Comparison of ENCODE assay signal across 20 cellular contexts in genomic region chr4:19982556-19982955, GRCh38.
DNase-seq lines count a peak whose midpoint lies in the region; ATAC-seq and TF ChIP-seq lines count a peak whose summit lies in the region.
"Had no signal": no experiment of that assay in that cellular context is flagged by ENCODE, and none has a peak within 500 bp of the region (broad histone marks: within the 10 kb centered on the region; RNA-seq: fewer than 3 reads in every experiment).

No MANE protein-coding gene starts in this region.

- no peaks in the 10 kb centered on the region for H4K20me1 ChIP-seq in PC-3 (ENCODE audit: low read length)

- no peak overlapping the region for H3K4me3 Mint-ChIP-seq in WTC11
- H3K4me3 Mint-ChIP-seq: T-helper 17 cell had no signal

- H3K36me3 ChIP-seq in PC-3 (ENCODE audit: low read depth, low read length) (no peaks in the 10 kb centered on the region), mucosa of descending colon (ENCODE audit: low read depth) (no peaks in the 10 kb centered on the region)
- H3K36me3 ChIP-seq: ovary had no signal

- H3K36me3 Mint-ChIP-seq in WTC11 = peaks cover 16% of the 10 kb centered on the region

- H3K27ac ChIP-seq in PC-3 (ENCODE audit: low read length) = peak overlapping the region; percentile 51
- H3K27ac ChIP-seq: hepatocyte, KMS-11, ovary had no signal

- H3K9me3 ChIP-seq in PC-3 (ENCODE audit: low read length) (no peaks in the 10 kb centered on the region), mucosa of descending colon (peaks cover 14% of the 10 kb centered on the region)
- H3K9me3 ChIP-seq: ovary had no signal

- H3K27me3 Mint-ChIP-seq in WTC11 (ENCODE audit: low read depth) = peaks cover 4% of the 10 kb centered on the region; the same call in 1 of the 2 replicates
- H3K27me3 Mint-ChIP-seq: T-helper 17 cell had no signal

- no peak overlapping the region for H3K27ac Mint-ChIP-seq in WTC11
- H3K27ac Mint-ChIP-seq: T-helper 17 cell had no signal

- BruUV-seq in PC-3 (replicated peaks; lab: Mats Ljungman, UMichigan) = no TSS peak

- peak overlapping the region; percentile 14; the same call in 1 of the 2 replicates for H3K4me2 ChIP-seq in PC-3 (ENCODE audit: low read length)
- H3K4me2 ChIP-seq: hepatocyte, KMS-11 had no signal

- no peaks in the 10 kb centered on the region for H3K79me2 ChIP-seq in PC-3 (ENCODE audit: low read length)
- H3K79me2 ChIP-seq: hepatocyte had no signal

- intact Hi-C loops in PC-3 (cut with micrococcal nuclease) (no loop called here), mucosa of descending colon (cut with DNase I, micrococcal nuclease) (no loop called here)

- no peak overlapping the region for H2AFZ ChIP-seq in PC-3 (ENCODE audit: low read length)
- H2AFZ ChIP-seq: hepatocyte had no signal

- H3K4me3 ChIP-seq in PC-3 (ENCODE audit: low read length) = no peak overlapping the region
- no peak overlapping the region for H3K4me3 ChIP-seq in epithelial cell of esophagus (ENCODE audit: low read length)
- H3K4me3 ChIP-seq in mucosa of descending colon = no peak overlapping the region
- H3K4me3 ChIP-seq: hepatocyte, ovary had no signal

- TF ChIP-seq CTCF in PC-3 (conservative IDR thresholded peaks at IDR 0.05; ENCODE audit: low read depth, low read length) (no peak), epithelial cell of esophagus (IDR thresholded peaks at IDR 0.05; ENCODE audit: insufficient read depth, low read depth, low read length, missing control alignments) (no peak), mucosa of descending colon (IDR thresholded peaks at IDR 0.05) (no peak), WTC11 (IDR thresholded peaks at IDR 0.05) (no peak)

- no peaks in the 10 kb centered on the region for H3K4me1 Mint-ChIP-seq in WTC11
- H3K4me1 Mint-ChIP-seq: T-helper 17 cell had no signal

- DNase-seq in EL = peak; percentile 88
- DNase-seq in PC-3 = peak; percentile 21
- DNase-seq in epithelial cell of esophagus (ENCODE audit: low read depth) = peak; percentile 46
- DNase-seq in pulmonary artery endothelial cell (ENCODE audit: low read depth, low spot score) = peak; percentile 39
- no peak for DNase-seq in mucosa of descending colon
- no peak for DNase-seq in WTC11 (ENCODE audit: low spot score)
- DNase-seq: activated CD8-positive, alpha-beta memory T cell treated with anti-CD3 and anti-CD28 coated beads, Interleukin-2, amount 50 U/mL, for 48 hours; activated naive CD4-positive, alpha-beta T cell treated with anti-CD3 and anti-CD28 coated beads, Interleukin-2, amount 50 U/mL, for 16 hours; central memory CD4-positive, alpha-beta T cell; NCI-H1436; NCI-H510A treated with DMSO at 0.1 percent for 48 hours; ovary; stimulated activated naive CD8-positive, alpha-beta T cell treated with anti-CD3 and anti-CD28 coated beads, Interleukin-15, Interleukin-2, amounts not matched to agents 100 U/mL and 50 U/mL, for 24 hours; T-helper 17 cell had no signal

- POLR2A ChIA-PET in PC-3 (lab: Charles Lee; ENCODE audit: unreplicated experiment) (no interaction called here), WTC11 (lab: Charles Lee) (no interaction called here)

- H3K27me3 ChIP-seq in PC-3 (ENCODE audit: low read length) = no peaks in the 10 kb centered on the region
- H3K27me3 ChIP-seq: hepatocyte, ovary had no signal

- no peak overlapping the region for H3K9ac ChIP-seq in PC-3 (ENCODE audit: low read length)
- H3K9ac ChIP-seq: KMS-11 had no signal

- peaks cover 31% of the 10 kb centered on the region for H3K9me3 Mint-ChIP-seq in WTC11

- H3K4me1 ChIP-seq in PC-3 (ENCODE audit: insufficient read depth, low read length) (peaks cover 14% of the 10 kb centered on the region), mucosa of descending colon (ENCODE audit: low read depth) (no peaks in the 10 kb centered on the region)

- CTCF ChIA-PET in PC-3 (lab: Charles Lee) (no interaction called here), WTC11 (lab: Charles Lee) (no interaction called here)

- H3K9me2 ChIP-seq in PC-3 (replicated peaks; ENCODE audit: low read length) = no peaks in the 10 kb centered on the region

- ATAC-seq in PC-3 (no peak), GM19351 (IDR thresholded peaks at IDR 0.05; ENCODE audit: unreplicated experiment) (no peak), mucosa of descending colon (no peak), HG02763 (IDR thresholded peaks at IDR 0.05; ENCODE audit: unreplicated experiment) (no peak), WTC11 (no peak)
- ATAC-seq: activated CD4-positive, CD25-positive, alpha-beta regulatory T cell treated with anti-CD3 and anti-CD28 coated beads, Interleukin-2, amount 50 U/mL, for 24 hours; Panc1; stimulated activated naive CD8-positive, alpha-beta T cell treated with anti-CD3 and anti-CD28 coated beads, Interleukin-15, Interleukin-2, amounts not matched to agents 100 U/mL and 50 U/mL, for 24 hours; T-helper 17 cell had no signal

- no peaks in the 10 kb centered on the region for H3F3A ChIP-seq in PC-3 (ENCODE audit: low read length, unreplicated experiment)

TF ChIP-seq in WTC11, 78 proteins besides CTCF, POLR2A, EP300 and RAD21:
- TF ChIP-seq ZBTB43 (CRISPR knock-in tag; IDR thresholded peaks at IDR 0.05) = no peak
- no peak for TF ChIP-seq NFE2L1 (CRISPR knock-in tag; IDR thresholded peaks at IDR 0.05)
- TF ChIP-seq ATF1 (CRISPR knock-in tag; IDR thresholded peaks at IDR 0.05) = no peak
- TF ChIP-seq, protein P1, sequence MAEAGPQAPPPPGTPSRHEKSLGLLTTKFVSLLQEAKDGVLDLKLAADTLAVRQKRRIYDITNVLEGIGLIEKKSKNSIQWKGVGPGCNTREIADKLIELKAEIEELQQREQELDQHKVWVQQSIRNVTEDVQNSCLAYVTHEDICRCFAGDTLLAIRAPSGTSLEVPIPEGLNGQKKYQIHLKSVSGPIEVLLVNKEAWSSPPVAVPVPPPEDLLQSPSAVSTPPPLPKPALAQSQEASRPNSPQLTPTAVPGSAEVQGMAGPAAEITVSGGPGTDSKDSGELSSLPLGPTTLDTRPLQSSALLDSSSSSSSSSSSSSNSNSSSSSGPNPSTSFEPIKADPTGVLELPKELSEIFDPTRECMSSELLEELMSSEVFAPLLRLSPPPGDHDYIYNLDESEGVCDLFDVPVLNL (CRISPR knock-in tag; IDR thresholded peaks at IDR 0.05; ENCODE audit: borderline replicate concordance, low read depth) = no peak
- TF ChIP-seq KAT7 (CRISPR knock-in tag; IDR thresholded peaks at IDR 0.05; ENCODE audit: borderline replicate concordance) = no peak
- no peak for TF ChIP-seq IRF2 (CRISPR knock-in tag; IDR thresholded peaks at IDR 0.05; ENCODE audit: borderline replicate concordance, low read depth)
- TF ChIP-seq, protein P2, sequence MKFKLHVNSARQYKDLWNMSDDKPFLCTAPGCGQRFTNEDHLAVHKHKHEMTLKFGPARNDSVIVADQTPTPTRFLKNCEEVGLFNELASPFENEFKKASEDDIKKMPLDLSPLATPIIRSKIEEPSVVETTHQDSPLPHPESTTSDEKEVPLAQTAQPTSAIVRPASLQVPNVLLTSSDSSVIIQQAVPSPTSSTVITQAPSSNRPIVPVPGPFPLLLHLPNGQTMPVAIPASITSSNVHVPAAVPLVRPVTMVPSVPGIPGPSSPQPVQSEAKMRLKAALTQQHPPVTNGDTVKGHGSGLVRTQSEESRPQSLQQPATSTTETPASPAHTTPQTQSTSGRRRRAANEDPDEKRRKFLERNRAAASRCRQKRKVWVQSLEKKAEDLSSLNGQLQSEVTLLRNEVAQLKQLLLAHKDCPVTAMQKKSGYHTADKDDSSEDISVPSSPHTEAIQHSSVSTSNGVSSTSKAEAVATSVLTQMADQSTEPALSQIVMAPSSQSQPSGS (CRISPR knock-in tag; IDR thresholded peaks at IDR 0.05; ENCODE audit: borderline replicate concordance, low read depth) = no peak
- TF ChIP-seq AFF4 (CRISPR knock-in tag; IDR thresholded peaks at IDR 0.05; ENCODE audit: borderline replicate concordance) = no peak
- no peak for TF ChIP-seq MYBL2 (CRISPR knock-in tag; IDR thresholded peaks at IDR 0.05)
- no peak for TF ChIP-seq NFATC4 (CRISPR knock-in tag; IDR thresholded peaks at IDR 0.05)

Comparison
In these comparisons a context has a peak if more than half of its experiments do, and no peak if none do; other contexts are left out.
1. DNase-seq: peak in EL (single experiment), PC-3 (single experiment), epithelial cell of esophagus (single experiment) and pulmonary artery endothelial cell (single experiment); none in mucosa of descending colon (0 of 3) and WTC11 (single experiment).